In the genomic region with DNA sequence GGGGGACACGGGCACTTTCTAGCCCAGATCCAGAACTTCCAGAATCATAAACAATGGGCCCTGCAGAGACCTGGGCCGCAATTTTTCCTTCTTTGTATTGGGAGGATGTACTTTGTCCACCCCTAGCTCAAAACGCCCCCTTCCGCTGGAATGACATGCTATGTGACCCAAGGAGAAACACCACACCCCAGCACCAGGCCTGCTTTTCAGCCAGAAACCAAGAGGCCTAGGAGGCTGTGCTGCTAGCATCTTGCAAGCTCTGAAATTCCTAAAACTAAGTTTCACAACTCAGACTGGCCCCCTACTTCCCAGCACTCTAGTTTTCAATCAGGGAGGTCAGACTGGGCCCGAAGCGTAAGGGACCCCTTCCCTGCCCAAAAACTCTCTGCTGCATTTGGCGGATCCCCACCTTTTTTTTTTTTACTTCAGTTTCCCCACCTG, we compare ENCODE assay signal across 2 cellular contexts.
TF ChIP-seq lines count a peak whose summit lies in the region.

No MANE protein-coding gene starts in this region.

TF ChIP-seq in IMR-90, 13 proteins besides CTCF, POLR2A, EP300 and RAD21:
- TF ChIP-seq, protein P1, sequence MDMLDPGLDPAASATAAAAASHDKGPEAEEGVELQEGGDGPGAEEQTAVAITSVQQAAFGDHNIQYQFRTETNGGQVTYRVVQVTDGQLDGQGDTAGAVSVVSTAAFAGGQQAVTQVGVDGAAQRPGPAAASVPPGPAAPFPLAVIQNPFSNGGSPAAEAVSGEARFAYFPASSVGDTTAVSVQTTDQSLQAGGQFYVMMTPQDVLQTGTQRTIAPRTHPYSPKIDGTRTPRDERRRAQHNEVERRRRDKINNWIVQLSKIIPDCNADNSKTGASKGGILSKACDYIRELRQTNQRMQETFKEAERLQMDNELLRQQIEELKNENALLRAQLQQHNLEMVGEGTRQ (IDR thresholded peaks at IDR 0.05; ENCODE audit: low read depth, low read length): no peak
- no peak for TF ChIP-seq MXI1 (IDR thresholded peaks at IDR 0.05; ENCODE audit: borderline replicate concordance, low read depth, low read length)
- TF ChIP-seq RCOR1 (IDR thresholded peaks at IDR 0.05; ENCODE audit: insufficient replicate concordance, low read length): no peak
- TF ChIP-seq CEBPB (IDR thresholded peaks at IDR 0.05; ENCODE audit: low read depth, low read length): no peak
- TF ChIP-seq MAZ (IDR thresholded peaks at IDR 0.05; ENCODE audit: borderline replicate concordance, low read depth, low read length): 0 out of 2 replicates have a peak, but pooled peaks have one; percentile 9
- TF ChIP-seq MAFK (IDR thresholded peaks at IDR 0.05; ENCODE audit: low read depth, low read length): no peak
- TF ChIP-seq SMC3 (IDR thresholded peaks at IDR 0.05; ENCODE audit: low read depth, low read length): peak; percentile 26
- no peak for TF ChIP-seq CHD1 (IDR thresholded peaks at IDR 0.05; ENCODE audit: low read depth, low read length)

TF ChIP-seq in endothelial cell of umbilical vein, 7 proteins besides CTCF, POLR2A, EP300 and RAD21:
- no peak for TF ChIP-seq MAX (IDR thresholded peaks at IDR 0.05; ENCODE audit: insufficient read depth, insufficient read length)
- TF ChIP-seq JUN (IDR thresholded peaks at IDR 0.05; ENCODE audit: borderline replicate concordance, insufficient read depth, insufficient read length, low read depth): no peak
- no peak for TF ChIP-seq EZH2 (IDR thresholded peaks at IDR 0.05; ENCODE audit: borderline replicate concordance, low read depth, low read length, severe bottlenecking)
- no peak for TF ChIP-seq GATA2 (IDR thresholded peaks at IDR 0.05; ENCODE audit: insufficient read depth, insufficient read length, low read depth, low read length)
- no peak for TF ChIP-seq POLR2AphosphoS5 (IDR thresholded peaks at IDR 0.05; ENCODE audit: insufficient read depth, low read depth, low read length)
- no peak for TF ChIP-seq MYC (IDR thresholded peaks at IDR 0.05; ENCODE audit: low read depth, low read length)
- TF ChIP-seq FOS (IDR thresholded peaks at IDR 0.05; ENCODE audit: borderline replicate concordance, insufficient read depth, low read length): no peak
